1 cellular context compared by ENCODE assay signal in genomic region chr2:48699377-48699951, GRCh38.
TF ChIP-seq lines count a peak whose summit lies in the region.

No MANE protein-coding gene starts in this region.

TF ChIP-seq in WTC11, 78 proteins besides CTCF, POLR2A, EP300 and RAD21 (continued from another document):
- no peak for TF ChIP-seq HMGA2 (CRISPR knock-in tag; IDR thresholded peaks at IDR 0.05)
- TF ChIP-seq ESRRA (CRISPR knock-in tag; IDR thresholded peaks at IDR 0.05; ENCODE audit: borderline replicate concordance), result no peak
- no peak for TF ChIP-seq E2F1 (CRISPR knock-in tag; IDR thresholded peaks at IDR 0.05)
- no peak for TF ChIP-seq SMAD3 (CRISPR knock-in tag; IDR thresholded peaks at IDR 0.05; ENCODE audit: borderline replicate concordance)
- TF ChIP-seq, protein P1, sequence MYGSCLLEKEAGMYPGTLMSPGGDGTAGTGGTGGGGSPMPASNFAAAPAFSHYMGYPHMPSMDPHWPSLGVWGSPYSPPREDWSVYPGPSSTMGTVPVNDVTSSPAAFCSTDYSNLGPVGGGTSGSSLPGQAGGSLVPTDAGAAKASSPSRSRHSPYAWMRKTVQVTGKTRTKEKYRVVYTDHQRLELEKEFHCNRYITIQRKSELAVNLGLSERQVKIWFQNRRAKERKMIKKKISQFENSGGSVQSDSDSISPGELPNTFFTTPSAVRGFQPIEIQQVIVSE (CRISPR knock-in tag; IDR thresholded peaks at IDR 0.05; ENCODE audit: borderline replicate concordance), result no peak
